8 cellular contexts compared by ENCODE assay signal in genomic region chr11:44727373-44728084, GRCh38. TPM values are rescaled to one million over a fixed set of nuclear protein-coding genes. Genes with fewer than 3 reads are reported as not detected.
DNase-seq lines count a peak whose midpoint lies in the region; ATAC-seq and TF ChIP-seq lines count a peak whose summit lies in the region.

No MANE protein-coding gene starts in this region.

- peaks cover 46 to 47% of the 10 kb centered on the region in 2 donors for H3K4me1 ChIP-seq in adrenal gland (replicated peaks in 1 of 2)
- H3K4me1 ChIP-seq in right atrium auricular region: peaks cover 0 to 66% of the 10 kb centered on the region in 2 donors
- H3K4me1 ChIP-seq in psoas muscle: no peaks in the 10 kb centered on the region
- H3K4me1 ChIP-seq in urinary bladder (ENCODE audit: insufficient read depth): no peaks in the 10 kb centered on the region

- no peaks in the 10 kb centered on the region for H3K9me3 Mint-ChIP-seq in CD4-positive, alpha-beta T cell

- H3K9me3 ChIP-seq in CD4-positive, alpha-beta T cell (ENCODE audit: control insufficient read depth, low read length): no peaks in the 10 kb centered on the region
- H3K9me3 ChIP-seq in adrenal gland (replicated peaks in 1 of 3): no peaks in the 10 kb centered on the region
- H3K9me3 ChIP-seq in right atrium auricular region: no peaks in the 10 kb centered on the region
- H3K9me3 ChIP-seq in psoas muscle: no peaks in the 10 kb centered on the region

- H3K4me3 Mint-ChIP-seq in CD4-positive, alpha-beta T cell: peak overlapping the region; percentile 90

- CTCF ChIA-PET in CD4-positive, alpha-beta T cell (lab: Charles Lee): interaction anchor here (2.3 kb wide), 1 partner anchor 48 kb away, joined by 7 read pairs; no protein-coding TSS in a partner anchor

- peaks cover 38% of the 10 kb centered on the region for H3K27me3 Mint-ChIP-seq in CD4-positive, alpha-beta T cell

- TF ChIP-seq POLR2A in adrenal gland (IDR thresholded peaks at IDR 0.05): no peak

- no peaks in the 10 kb centered on the region for H3K36me3 ChIP-seq in adrenal gland (replicated peaks in 1 of 2)
- no peaks in the 10 kb centered on the region for H3K36me3 ChIP-seq in right atrium auricular region
- no peaks in the 10 kb centered on the region for H3K36me3 ChIP-seq in psoas muscle (ENCODE audit: insufficient read depth in 1 of 2, low read depth in 1 of 2)
- H3K36me3 ChIP-seq in urinary bladder (ENCODE audit: insufficient read depth): no peaks in the 10 kb centered on the region

- ATAC-seq in CD4-positive, alpha-beta T cell (ENCODE audit: poor library complexity): peak; percentile 75
- peak; percentile 59 for ATAC-seq in GM19468 (IDR thresholded peaks at IDR 0.05; ENCODE audit: extremely low read depth, unreplicated experiment)
- peak; percentile 86 to 94 (median 91) for ATAC-seq in psoas muscle

- 0 to 1% (median 0%) methylated on average over 1 to 58 of the region's 58 CpGs for WGBS in adrenal gland, 4 donors
- 1% methylated on average over 38 to 58 of the region's 58 CpGs for WGBS in psoas muscle, 3 donors
- WGBS in urinary bladder: under 1% methylated on average over 58 of the region's 58 CpGs

- H3K4me3 ChIP-seq in adrenal gland (peak overlapping the region in 3 of 4 donors; percentile 73 to 88 (median 74)), right atrium auricular region (peak overlapping the region; percentile 72 to 86), psoas muscle (peak overlapping the region; percentile 72), urinary bladder (ENCODE audit: low read depth, low read length) (peak overlapping the region; percentile 75)

- H3K27ac ChIP-seq in CD4-positive, alpha-beta T cell (ENCODE audit: low read depth, low read length): no peak overlapping the region
- H3K27ac ChIP-seq in adrenal gland: peak overlapping the region in 3 of 5 donors; percentile 81 to 96 (median 91)
- peak overlapping the region; percentile 92 to 94 for H3K27ac ChIP-seq in right atrium auricular region
- H3K27ac ChIP-seq in psoas muscle: peak overlapping the region; percentile 46
- peak overlapping the region; percentile 27 for H3K27ac ChIP-seq in urinary bladder (ENCODE audit: low read depth)

- POLR2A ChIA-PET in CD4-positive, alpha-beta T cell (lab: Charles Lee): no interaction called here

- peaks cover 39% of the 10 kb centered on the region for H3K4me1 Mint-ChIP-seq in CD4-positive, alpha-beta T cell (ENCODE audit: low read depth)

- TF ChIP-seq CTCF in CD4-positive, alpha-beta T cell (IDR thresholded peaks at IDR 0.05): peak; percentile 99
- peak; percentile 82 to 97 (median 94) for TF ChIP-seq CTCF in adrenal gland (IDR thresholded peaks at IDR 0.05)
- TF ChIP-seq CTCF in right atrium auricular region (IDR thresholded peaks at IDR 0.05): peak; percentile 93 to 97
- peak; percentile 95 for TF ChIP-seq CTCF in psoas muscle (IDR thresholded peaks at IDR 0.05)

- peak overlapping the region; percentile 60 for H3K27ac Mint-ChIP-seq in CD4-positive, alpha-beta T cell

- peak; percentile 59 to 81 (median 72) for DNase-seq in CD4-positive, alpha-beta T cell
- DNase-seq in LHCN-M2 (ENCODE audit: low read depth): peak; percentile 39
- peak; percentile 64 for DNase-seq in T follicular helper cell (ENCODE audit: low read depth)
- DNase-seq in adrenal gland: peak; percentile 81 to 91 (median 88)
- DNase-seq in right atrium auricular region (ENCODE audit: low spot score): peak; percentile 83
- DNase-seq in psoas muscle: peak; percentile 85 to 88

- no peaks in the 10 kb centered on the region for H3K27me3 ChIP-seq in CD4-positive, alpha-beta T cell (ENCODE audit: control insufficient read depth, insufficient read depth, low read length)
- H3K27me3 ChIP-seq in adrenal gland: no peaks in the 10 kb centered on the region
- no peaks in the 10 kb centered on the region for H3K27me3 ChIP-seq in right atrium auricular region
- peaks cover 0 to 47% (median 2%) of the 10 kb centered on the region in 3 donors for H3K27me3 ChIP-seq in psoas muscle (ENCODE audit: insufficient read depth in 3 of 3, low read length in 2 of 3)

- no peaks in the 10 kb centered on the region for H3K36me3 Mint-ChIP-seq in CD4-positive, alpha-beta T cell (ENCODE audit: low read depth)

- intact Hi-C loops in CD4-positive, alpha-beta T cell (cut with DNase I, micrococcal nuclease): loop anchor here (2.0 to 10.0 kb wide), 6 partner anchors 47 to 377 kb away; no protein-coding TSS in a partner anchor
- intact Hi-C loops in adrenal gland (cut with DNase I): loop anchor here (5.0 to 10.0 kb wide), 6 partner anchors 45 to 185 kb away; partner anchors contain the start of gene CD82 (in 1 of the 2)
- intact Hi-C loops in psoas muscle (cut with DNase I): loop anchor here (1.0 to 5.0 kb wide), 4 partner anchors 47 to 180 kb away; no protein-coding TSS in a partner anchor

RNA-seq across cellular contexts. Expression of gene TSPAN18, which starts 0.8 kb away (rescaled TPM):
- total RNA-seq in CD4-positive, alpha-beta T cell: 10 to 100 TPM; 23.0 to 25.3 TPM
- total RNA-seq in LHCN-M2 (2014; rRNA removed) (not detected in 2 replicates), adrenal gland (100 to 1,000 TPM in 4 of 8 donors, 10 to 100 TPM in 4; 37.4 to 168 (median 78.8) TPM), right atrium auricular region (10 to 100 TPM; 76.3 to 79.3 TPM), psoas muscle (10 to 100 TPM in 1 of 4 donors, 1 to 10 TPM in 3; 8.0 to 21.7 (median 9.2) TPM), urinary bladder (32.2 TPM)
- polyA plus RNA-seq in LHCN-M2 (2012): 0.60 TPM
- polyA plus RNA-seq in adrenal gland (100 to 1,000 TPM in 1 of 3 donors, 10 to 100 TPM in 2; 24.5 to 130 (median 33.3) TPM), psoas muscle (1 to 10 TPM; 5.2 to 5.8 (median 5.3) TPM), urinary bladder (36.9 TPM)
